ENCODE assay signal across 12 cellular contexts in genomic region chr20:44649976-44650375, GRCh38. TPM values are rescaled to one million over a fixed set of nuclear protein-coding genes. Genes with fewer than 3 reads are reported as not detected.
DNase-seq lines count a peak whose midpoint lies in the region; ATAC-seq and TF ChIP-seq lines count a peak whose summit lies in the region.
"Had no signal": no experiment of that assay in that cellular context is flagged by ENCODE, and none has a peak within 500 bp of the region (broad histone marks: within the 10 kb centered on the region; RNA-seq: fewer than 3 reads in every experiment).

No MANE protein-coding gene starts in this region.

- TF ChIP-seq CTCF in MM.1S (IDR thresholded peaks at IDR 0.05; ENCODE audit: low read length) (no peak), gastrocnemius medialis (IDR thresholded peaks at IDR 0.05 in 4 of 5, conservative IDR thresholded peaks at IDR 0.05 in 1 of 5) (no peak)

- in situ Hi-C loops in gastrocnemius medialis (cut with MboI; ENCODE audit: low sequenced_read_pairs in 4 of 4), result no loop called here

- H3K9me3 ChIP-seq in MM.1S (replicated peaks; ENCODE audit: insufficient read depth, low read length), result no peaks in the 10 kb centered on the region
- H3K9me3 ChIP-seq in gastrocnemius medialis, result no peaks in the 10 kb centered on the region
- H3K9me3 ChIP-seq: vagina had no signal

- peaks cover 36% of the 10 kb centered on the region for H3K79me2 ChIP-seq in MM.1S (ENCODE audit: low read length)

- no peaks in the 10 kb centered on the region for H3K9me3 Mint-ChIP-seq in activated T-cell treated with anti-CD3 and anti-CD28 coated beads, Interleukin-2, amount 50 U/mL, for 24 hours
- no peaks in the 10 kb centered on the region for H3K9me3 Mint-ChIP-seq in central memory CD8-positive, alpha-beta T cell

- H3K4me3 ChIP-seq in MM.1S (ENCODE audit: low read length) (peak overlapping the region; percentile 81), gastrocnemius medialis (peak overlapping the region in 3 of 4 donors; percentile 3 to 68 (median 67))
- H3K4me3 ChIP-seq: smooth muscle cell had no signal

- H3K27ac ChIP-seq in MM.1S (ENCODE audit: low read length) (peak overlapping the region; percentile 51; the same call in 1 of the 2 replicates), gastrocnemius medialis (peak overlapping the region; percentile 38 to 79 (median 70))

- H3K36me3 Mint-ChIP-seq in activated T-cell treated with anti-CD3 and anti-CD28 coated beads, Interleukin-2, amount 50 U/mL, for 24 hours (ENCODE audit: low read depth), result peaks cover 2% of the 10 kb centered on the region
- H3K36me3 Mint-ChIP-seq in central memory CD8-positive, alpha-beta T cell (ENCODE audit: insufficient read depth), result peaks cover 13% of the 10 kb centered on the region

- H3K36me3 ChIP-seq in MM.1S (replicated peaks; ENCODE audit: insufficient read depth, low read length) (no peaks in the 10 kb centered on the region), gastrocnemius medialis (no peaks in the 10 kb centered on the region)
- H3K36me3 ChIP-seq: vagina had no signal

- H2AFZ ChIP-seq in MM.1S (ENCODE audit: low read length), result no peak overlapping the region

- peak overlapping the region; percentile 87 for H3K9ac ChIP-seq in MM.1S (ENCODE audit: low read length)

- TF ChIP-seq POLR2A in gastrocnemius medialis (IDR thresholded peaks at IDR 0.05), result no peak

- H3K4me2 ChIP-seq in MM.1S (ENCODE audit: low read depth, low read length), result peak overlapping the region; percentile 65; the same call in 1 of the 2 replicates

- no peak for ATAC-seq in central memory CD8-positive, alpha-beta T cell (replicated peaks; ENCODE audit: extremely low read depth, poor library complexity, severe bottlenecking)
- no peak for ATAC-seq in gastrocnemius medialis
- no peak for ATAC-seq in HG02885 (IDR thresholded peaks at IDR 0.05; ENCODE audit: poor library complexity, unreplicated experiment)

- peaks cover 62% of the 10 kb centered on the region for H3F3A ChIP-seq in MM.1S (ENCODE audit: insufficient read depth, low read length)

- H3K27me3 ChIP-seq in MM.1S (replicated peaks; ENCODE audit: insufficient read depth, low read length) (no peaks in the 10 kb centered on the region), gastrocnemius medialis (peaks cover 0 to 4% (median 0%) of the 10 kb centered on the region in 3 donors)
- H3K27me3 ChIP-seq: vagina had no signal

- H4K20me1 ChIP-seq in MM.1S (ENCODE audit: insufficient read depth, low read length), result no peaks in the 10 kb centered on the region

- peak overlapping the region; percentile 84 for H3K27ac Mint-ChIP-seq in activated T-cell treated with anti-CD3 and anti-CD28 coated beads, Interleukin-2, amount 50 U/mL, for 24 hours
- H3K27ac Mint-ChIP-seq in central memory CD8-positive, alpha-beta T cell (ENCODE audit: low read depth), result peak overlapping the region; percentile 90

- intact Hi-C loops in gastrocnemius medialis (cut with DNase I; ENCODE audit: low total_unique reads), result no loop called here

- peak overlapping the region; percentile 77 for H3K4me3 Mint-ChIP-seq in activated T-cell treated with anti-CD3 and anti-CD28 coated beads, Interleukin-2, amount 50 U/mL, for 24 hours
- H3K4me3 Mint-ChIP-seq in central memory CD8-positive, alpha-beta T cell, result peak overlapping the region; percentile 79

- no peaks in the 10 kb centered on the region for H3K27me3 Mint-ChIP-seq in activated T-cell treated with anti-CD3 and anti-CD28 coated beads, Interleukin-2, amount 50 U/mL, for 24 hours
- no peaks in the 10 kb centered on the region for H3K27me3 Mint-ChIP-seq in central memory CD8-positive, alpha-beta T cell

- no peaks in the 10 kb centered on the region for H3K9me2 ChIP-seq in MM.1S (replicated peaks; ENCODE audit: insufficient read depth, low read length)

- DNase-seq in activated T-cell treated with anti-CD3 and anti-CD28 coated beads, Interleukin-2, amount 50 U/mL, for 24 hours, result no peak
- no peak for DNase-seq in activated T-cell treated with anti-CD3 and anti-CD28 coated beads, Interleukin-2, amount 50 U/mL, for 1 hour
- DNase-seq in MM.1S (no peak), gastrocnemius medialis (no peak), AG08395 (ENCODE audit: low spot score) (no peak), H4 (ENCODE audit: low spot score) (no peak)
- no peak for DNase-seq in central memory CD8-positive, alpha-beta T cell (ENCODE audit: low spot score in 2 of 2)
- DNase-seq: DMS79 treated with DMSO at 0.1 percent for 48 hours, SHP77 had no signal

- H3K4me1 ChIP-seq in MM.1S (ENCODE audit: low read length) (peaks cover 40% of the 10 kb centered on the region), gastrocnemius medialis (peaks cover 4 to 9% of the 10 kb centered on the region in 2 donors)

- peaks cover 66% of the 10 kb centered on the region for H3K4me1 Mint-ChIP-seq in activated T-cell treated with anti-CD3 and anti-CD28 coated beads, Interleukin-2, amount 50 U/mL, for 24 hours (ENCODE audit: low read depth)
- peaks cover 60% of the 10 kb centered on the region for H3K4me1 Mint-ChIP-seq in central memory CD8-positive, alpha-beta T cell

RNA-seq across cellular contexts. Expression of gene ADA, which starts 1.5 kb away (rescaled TPM):
- 1 to 10 TPM; 2.2 to 5.1 (median 3.0) TPM for total RNA-seq in gastrocnemius medialis
- 7.9 and 11.3 TPM in 2 replicates for total RNA-seq in H4 (2014; rRNA removed; shearing (Covaris generic))
